In genomic region chr13:113965383-113965874, GRCh38 we compare ENCODE assay signal across 22 cellular contexts. TPM values are rescaled to one million over a fixed set of nuclear protein-coding genes. Genes with fewer than 3 reads are reported as not detected.
DNase-seq lines count a peak whose midpoint lies in the region; ATAC-seq, FAIRE-seq and TF ChIP-seq lines count a peak whose summit lies in the region.
"Had no signal": no experiment of that assay in that cellular context is flagged by ENCODE, and none has a peak within 500 bp of the region (broad histone marks: within the 10 kb centered on the region; RNA-seq: fewer than 3 reads in every experiment).

No MANE protein-coding gene starts in this region.

- H2AFZ ChIP-seq in HepG2 (ENCODE audit: low read length) (no peak overlapping the region), H1 (ENCODE audit: low read length) (no peak overlapping the region)

- H3K4me3 ChIP-seq in HepG2 (replicated peaks in 1 of 3; ENCODE audit: insufficient read depth in 1 of 3, low read depth in 2 of 3, low read length in 3 of 3), result no peak overlapping the region
- no peak overlapping the region for H3K4me3 ChIP-seq in right lobe of liver
- no peak overlapping the region for H3K4me3 ChIP-seq in Panc1 (ENCODE audit: low read depth in 2 of 2, low read length in 2 of 2)
- H3K4me3 ChIP-seq in H1 (ENCODE audit: extremely low read depth in 1 of 4, insufficient read depth in 2 of 4, low read depth in 3 of 4, low read length in 4 of 4), result no peak overlapping the region
- H3K4me3 ChIP-seq: A549; BLaER1 treated with 17β-estradiol and CSF1 and Interleukin-3, amounts not matched to agents 10 nM and 100 nM had no signal

- H3K4me1 ChIP-seq in HepG2 (ENCODE audit: insufficient read depth, low read length), result no peaks in the 10 kb centered on the region
- peaks cover 0 to 6% (median under 1%) of the 10 kb centered on the region in 4 donors for H3K4me1 ChIP-seq in right lobe of liver
- H3K4me1 ChIP-seq in Panc1 (ENCODE audit: control insufficient read depth, insufficient read depth, low read length), result no peaks in the 10 kb centered on the region
- H3K4me1 ChIP-seq in H1 (replicated peaks in 1 of 4; ENCODE audit: control insufficient read depth in 3 of 4, insufficient read depth in 4 of 4, low read length in 3 of 4), result no peaks in the 10 kb centered on the region
- H3K4me1 ChIP-seq: A549; BLaER1 treated with 17β-estradiol and CSF1 and Interleukin-3, amounts not matched to agents 10 nM and 100 nM; Caco-2 had no signal

- TF ChIP-seq POLR2A in HepG2 (IDR thresholded peaks at IDR 0.05; ENCODE audit: insufficient read depth in 1 of 2, low read depth in 2 of 2, low read length in 2 of 2) (no peak), right lobe of liver (IDR thresholded peaks at IDR 0.05) (no peak), H1 (IDR thresholded peaks at IDR 0.05; ENCODE audit: control extremely low read depth in 1 of 2, low read depth in 2 of 2, low read length in 2 of 2) (no peak)

- peaks cover 14% of the 10 kb centered on the region for H3K9me3 ChIP-seq in HepG2 (ENCODE audit: low read length)
- no peaks in the 10 kb centered on the region for H3K9me3 ChIP-seq in right lobe of liver
- H3K9me3 ChIP-seq in Panc1 (ENCODE audit: control insufficient read depth, insufficient read depth, low read depth, low read length), result no peaks in the 10 kb centered on the region
- peaks cover 30 to 42% of the 10 kb centered on the region in 2 experiments; a peak in 3 of 4 replicates for H3K9me3 ChIP-seq in H1 (ENCODE audit: insufficient read depth in 2 of 2, low read depth in 1 of 2, low read length in 1 of 2)
- H3K9me3 ChIP-seq: A549 had no signal

- peaks cover 4% of the 10 kb centered on the region for H3K4me1 Mint-ChIP-seq in activated T-helper 17 cell treated with anti-CD3 and anti-CD28 coated beads, Interleukin-2, amount 50 U/mL, for 72 hours
- H3K4me1 Mint-ChIP-seq: B cell had no signal

- H3K27me3 Mint-ChIP-seq in activated T-helper 17 cell treated with anti-CD3 and anti-CD28 coated beads, Interleukin-2, amount 50 U/mL, for 72 hours, result no peaks in the 10 kb centered on the region
- H3K27me3 Mint-ChIP-seq: B cell; CD4-positive, alpha-beta T cell had no signal

- H3K9ac ChIP-seq in HepG2 (ENCODE audit: insufficient read depth, low read depth, low read length) (no peak overlapping the region), H1 (replicated peaks in 1 of 4; ENCODE audit: extremely low read depth in 1 of 4, low read depth in 3 of 4, low read length in 3 of 4) (no peak overlapping the region)
- H3K9ac ChIP-seq: BLaER1 treated with 17β-estradiol and CSF1 and Interleukin-3, amounts not matched to agents 10 nM and 100 nM had no signal

- H3K4me2 ChIP-seq in HepG2 (ENCODE audit: low read depth, low read length), result no peak overlapping the region
- no peak overlapping the region for H3K4me2 ChIP-seq in H1 (ENCODE audit: insufficient read depth in 1 of 2, low read depth in 2 of 2, low read length in 2 of 2)
- H3K4me2 ChIP-seq: A549; BLaER1 treated with 17β-estradiol and CSF1 and Interleukin-3, amounts not matched to agents 10 nM and 100 nM had no signal

- no peaks in the 10 kb centered on the region for H3K79me2 ChIP-seq in HepG2 (ENCODE audit: insufficient read depth, low read length)
- H3K79me2 ChIP-seq in H1 (ENCODE audit: control insufficient read depth in 1 of 2, insufficient read depth in 2 of 2, low read length in 2 of 2), result no peaks in the 10 kb centered on the region

- no peak overlapping the region for H4K5ac ChIP-seq in H1 (ENCODE audit: insufficient read length, low read depth, low read length)

- H3K18ac ChIP-seq in H1 (ENCODE audit: extremely low read depth, low read length), result no peak overlapping the region

- TF ChIP-seq CTCF in HepG2 (CRISPR knock-in tag; IDR thresholded peaks at IDR 0.05) (no peak), right lobe of liver (IDR thresholded peaks at IDR 0.05) (no peak), Panc1 (IDR thresholded peaks at IDR 0.05) (no peak), H1 (IDR thresholded peaks at IDR 0.05; ENCODE audit: control extremely low read depth in 1 of 3, insufficient read depth in 1 of 3, low read depth in 1 of 3, low read length in 3 of 3) (no peak)

- 32% methylated on average over 2 of the region's 2 CpGs for WGBS in HepG2 (ENCODE audit: low lambda C conversion rate)
- WGBS in right lobe of liver (ENCODE audit: insufficient coverage, low coverage, low lambda C conversion rate, missing lambda C conversion rate), result 97% methylated on average over 2 of the region's 2 CpGs
- 89% methylated on average over 2 of the region's 2 CpGs; no CpG with 5 or more reads in 1 of the 2 experiments for WGBS in H1 (ENCODE audit: extremely low coverage in 1 of 2, insufficient coverage in 1 of 2, insufficient read length in 1 of 2, insufficient replicate concordance in 2 of 2, low coverage in 1 of 2, low lambda C conversion rate in 2 of 2, missing lambda C conversion rate in 1 of 2), 2 experiments

- no peak overlapping the region for H3K4me3 Mint-ChIP-seq in activated T-helper 17 cell treated with anti-CD3 and anti-CD28 coated beads, Interleukin-2, amount 50 U/mL, for 72 hours
- H3K4me3 Mint-ChIP-seq: B cell; CD4-positive, alpha-beta T cell; CD8-positive, alpha-beta T cell had no signal

- intact Hi-C loops in HepG2 (cut with micrococcal nuclease; ENCODE audit: unreplicated experiment) (no loop called here), right lobe of liver (cut with DNase I) (no loop called here), Panc1 (cut with micrococcal nuclease; ENCODE audit: unreplicated experiment) (no loop called here)

- FAIRE-seq in HepG2 (lab: Jason Lieb, UNC) (no peak), H1 (lab: Jason Lieb, UNC) (no peak)
- FAIRE-seq: A549, D721Med, G401.6, GM12891, GM19239 had no signal

- H2BK20ac ChIP-seq in H1 (ENCODE audit: low read length), result no peak overlapping the region

- BruUV-seq in HepG2 (replicated peaks; lab: Mats Ljungman, UMichigan) (no TSS peak), Panc1 (replicated peaks; lab: Mats Ljungman, UMichigan) (TSS peak; percentile 11)

- CTCF ChIA-PET in HepG2 (lab: Yijun Ruan, JAX; ENCODE audit: low intra/inter-chr PET ratio, low total read pairs) (no interaction called here), Panc1 (lab: Charles Lee) (no interaction called here), H1 (lab: Charles Lee; ENCODE audit: partially characterized antibody) (no interaction called here)

- DNase-seq in HepG2 (ENCODE audit: low spot score) (no peak), right lobe of liver (no peak), Panc1 (ENCODE audit: low read depth, low spot score) (no peak), H1 (ENCODE audit: low read depth in 1 of 2, low spot score in 2 of 2) (no peak)
- DNase-seq: AML-193; Caco-2; Calu3; CD4-positive, alpha-beta T cell; DMS79 treated with DMSO at 0.1 percent for 48 hours; GF-D8 had no signal

- no peak overlapping the region for H3K14ac ChIP-seq in H1 (ENCODE audit: insufficient read length)

- POLR2A ChIA-PET in HepG2 (lab: Yijun Ruan, JAX) (no interaction called here), Panc1 (lab: Charles Lee) (no interaction called here), H1 (lab: Charles Lee; ENCODE audit: partially characterized antibody) (interaction anchor here (0.5 kb wide), 1 partner anchor 212 kb away, joined by 3 read pairs; no protein-coding TSS in a partner anchor)

- no peak overlapping the region for H3K27ac Mint-ChIP-seq in activated T-helper 17 cell treated with anti-CD3 and anti-CD28 coated beads, Interleukin-2, amount 50 U/mL, for 72 hours
- H3K27ac Mint-ChIP-seq: B cell; CD4-positive, alpha-beta T cell; CD8-positive, alpha-beta T cell had no signal

- H3K36me3 Mint-ChIP-seq in activated T-helper 17 cell treated with anti-CD3 and anti-CD28 coated beads, Interleukin-2, amount 50 U/mL, for 72 hours (ENCODE audit: low read depth), result peaks cover 7% of the 10 kb centered on the region

- no peak for TF ChIP-seq EP300 in HepG2 (IDR thresholded peaks at IDR 0.05; ENCODE audit: low read depth in 2 of 2, low read length in 2 of 2)
- TF ChIP-seq EP300 in HepG2 (CRISPR knock-in tag; IDR thresholded peaks at IDR 0.05; ENCODE audit: borderline replicate concordance), result no peak
- TF ChIP-seq EP300 in H1 (IDR thresholded peaks at IDR 0.05; ENCODE audit: borderline replicate concordance in 1 of 2, low read depth in 2 of 2, low read length in 2 of 2), result no peak

- H2BK5ac ChIP-seq in H1 (ENCODE audit: low read depth, low read length), result no peak overlapping the region

- H3K23me2 ChIP-seq in H1 (ENCODE audit: low read depth, low read length), result peaks cover 13% of the 10 kb centered on the region; the same call in 1 of the 2 replicates

- H2AK5ac ChIP-seq in H1 (ENCODE audit: low read depth, low read length), result no peak overlapping the region

- TF ChIP-seq RAD21 in HepG2 (CRISPR knock-in tag; IDR thresholded peaks at IDR 0.05), result no peak
- TF ChIP-seq RAD21 in H1 (IDR thresholded peaks at IDR 0.05 in 1 of 2, conservative IDR thresholded peaks at IDR 0.05 in 1 of 2; ENCODE audit: low read depth in 2 of 2, low read length in 2 of 2), result no peak

- peak overlapping the region; percentile 93 for H3K56ac ChIP-seq in H1 (replicated peaks; ENCODE audit: insufficient read length, low read depth, low read length)

- in situ Hi-C loops in HepG2 (cut with HindIII; ENCODE audit: extremely low pct_ligation_motif_present, low pct_unique_long_range_greater_than_20kb), result no loop called here
- in situ Hi-C loops in Panc1 (cut with HindIII; ENCODE audit: low pct_unique_long_range_greater_than_20kb, low sequenced_read_pairs), result no loop called here

- no peak overlapping the region for H3K27ac ChIP-seq in HepG2 (ENCODE audit: extremely low read length, insufficient read depth, low read length)
- H3K27ac ChIP-seq in right lobe of liver, result no peak overlapping the region
- no peak overlapping the region for H3K27ac ChIP-seq in Panc1 (ENCODE audit: low read length)
- H3K27ac ChIP-seq in H1 (ENCODE audit: low read depth, low read length), result no peak overlapping the region
- H3K27ac ChIP-seq: 22Rv1; A549; BLaER1 treated with 17β-estradiol and CSF1 and Interleukin-3, amounts not matched to agents 10 nM and 100 nM; C4-2B had no signal

- no peak overlapping the region for H4K8ac ChIP-seq in H1 (ENCODE audit: extremely low read depth, insufficient read depth, low read length)

- no peaks in the 10 kb centered on the region for H3K36me3 ChIP-seq in HepG2 (replicated peaks in 1 of 2; ENCODE audit: control insufficient read depth in 1 of 2, insufficient read depth in 2 of 2, low read length in 2 of 2)
- H3K36me3 ChIP-seq in right lobe of liver, result no peaks in the 10 kb centered on the region
- no peaks in the 10 kb centered on the region for H3K36me3 ChIP-seq in Panc1 (ENCODE audit: control insufficient read depth, insufficient read depth, low read length)
- no peaks in the 10 kb centered on the region for H3K36me3 ChIP-seq in H1 (ENCODE audit: control insufficient read depth in 2 of 4, insufficient read depth in 4 of 4, low read length in 3 of 4)

- H4K91ac ChIP-seq in H1 (replicated peaks; ENCODE audit: insufficient read length, low read length), result no peak overlapping the region

- H4K20me1 ChIP-seq in HepG2 (ENCODE audit: insufficient read depth, low read length), result no peaks in the 10 kb centered on the region
- peaks cover 0 to 8% of the 10 kb centered on the region in 2 experiments for H4K20me1 ChIP-seq in H1 (replicated peaks in 1 of 2; ENCODE audit: control insufficient read depth in 1 of 2, insufficient read depth in 2 of 2, low read length in 2 of 2)
- H4K20me1 ChIP-seq: BLaER1 treated with 17β-estradiol and CSF1 and Interleukin-3, amounts not matched to agents 10 nM and 100 nM had no signal

- H3K4ac ChIP-seq in H1 (replicated peaks; ENCODE audit: insufficient read length, low read depth, low read length), result no peak overlapping the region

- no peak overlapping the region for H3K23ac ChIP-seq in H1 (ENCODE audit: insufficient read length)

- H3K27me3 ChIP-seq in HepG2 (ENCODE audit: control insufficient read depth in 1 of 2, insufficient read depth in 2 of 2, low read length in 2 of 2) (peaks cover 5 to 14% of the 10 kb centered on the region in 2 experiments; a peak in 4 of 5 replicates), right lobe of liver (no peaks in the 10 kb centered on the region), Panc1 (ENCODE audit: control insufficient read depth, insufficient read depth, low read length) (no peaks in the 10 kb centered on the region), H1 (replicated peaks in 1 of 4; ENCODE audit: control insufficient read depth in 3 of 4, extremely low read depth in 1 of 4, insufficient read depth in 3 of 4, low read length in 3 of 4) (no peaks in the 10 kb centered on the region)
- H3K27me3 ChIP-seq: BLaER1 treated with 17β-estradiol and CSF1 and Interleukin-3, amounts not matched to agents 10 nM and 100 nM had no signal

- no peaks in the 10 kb centered on the region for H3K79me1 ChIP-seq in H1 (ENCODE audit: low read depth, low read length)

- H2BK12ac ChIP-seq in H1 (ENCODE audit: low read depth, low read length), result no peak overlapping the region

- no peak for ATAC-seq in HepG2
- ATAC-seq in right lobe of liver, result no peak
- no peak for ATAC-seq in Panc1
- ATAC-seq in activated T-helper 17 cell treated with anti-CD3 and anti-CD28 coated beads, Interleukin-2, amount 50 U/mL, for 72 hours (replicated peaks), result no peak
- no peak for ATAC-seq in GM19452 (IDR thresholded peaks at IDR 0.05; ENCODE audit: unreplicated experiment)
- ATAC-seq: A549; CD8-positive, alpha-beta T cell had no signal

- peaks cover 2% of the 10 kb centered on the region for H3K9me3 Mint-ChIP-seq in activated T-helper 17 cell treated with anti-CD3 and anti-CD28 coated beads, Interleukin-2, amount 50 U/mL, for 72 hours
- H3K9me3 Mint-ChIP-seq: CD4-positive, alpha-beta T cell; CD8-positive, alpha-beta T cell had no signal

- no peak overlapping the region for H2BK15ac ChIP-seq in H1 (ENCODE audit: low read length)

- H2BK120ac ChIP-seq in H1 (replicated peaks; ENCODE audit: low read depth, low read length), result no peak overlapping the region

RNA-seq across cellular contexts. Expression of gene C13orf46, which starts 8.4 kb away (rescaled TPM):
- total RNA-seq in HepG2 (2016; rRNA removed; fragmentation: Illumina TruSeq; extraction: Trizol), result not detected in 2 replicates
- total RNA-seq in HepG2 (2016; cell fraction: cytosol; rRNA removed; fragmentation: Illumina TruSeq; extraction: Trizol; ENCODE audit: low read depth), result not detected in 2 replicates
- not detected in 2 replicates for total RNA-seq in HepG2 (2016; cell fraction: insoluble cytoplasmic fraction; rRNA removed; fragmentation: Illumina TruSeq; extraction: Trizol)
- total RNA-seq in HepG2 (2016; cell fraction: membrane; rRNA removed; fragmentation: Illumina TruSeq; extraction: Trizol), result not detected in 2 replicates
- total RNA-seq in HepG2 (2016; cell fraction: nucleus; rRNA removed; fragmentation: Illumina TruSeq; extraction: Trizol), result not detected in 2 replicates
- 0.01 TPM in 1 of 2 replicates, not detected in the other for polyA plus RNA-seq in HepG2 (2011; rRNA removed)
- polyA plus RNA-seq in HepG2 (2011; cell fraction: cytosol; rRNA removed), result not detected in 2 replicates
- 0.03 TPM in 1 of 2 replicates, not detected in the other for polyA plus RNA-seq in HepG2 (2011; cell fraction: nucleus; rRNA removed)
- polyA plus RNA-seq in HepG2 (2012), result not detected in 2 replicates
- polyA plus RNA-seq in HepG2 (2016; cell fraction: cytosol; fragmentation: Illumina TruSeq; extraction: Trizol; ENCODE audit: low read depth), result not detected in 2 replicates
- polyA plus RNA-seq in HepG2 (2016; cell fraction: insoluble cytoplasmic fraction; fragmentation: Illumina TruSeq; extraction: Trizol; ENCODE audit: low read depth), result not detected in 2 replicates
- not detected in 2 replicates for polyA plus RNA-seq in HepG2 (2016; cell fraction: membrane; fragmentation: Illumina TruSeq; extraction: Trizol; ENCODE audit: low read depth)
- not detected in 2 replicates for polyA plus RNA-seq in HepG2 (2016; cell fraction: nucleus; fragmentation: Illumina TruSeq; extraction: Trizol; ENCODE audit: insufficient read depth, low read depth)
- polyA minus RNA-seq in HepG2 (2011; rRNA and poly(A)+ RNA removed; ENCODE audit: low replicate concordance), result 1.9 TPM in 1 of 2 replicates, not detected in the other
- not detected in 2 replicates for polyA minus RNA-seq in HepG2 (2011; cell fraction: cytosol; rRNA and poly(A)+ RNA removed)
- 0.13 TPM in 1 of 2 replicates, not detected in the other for polyA minus RNA-seq in HepG2 (2011; cell fraction: nucleus; rRNA and poly(A)+ RNA removed)
- 1 to 10 TPM in 2 of 6 experiments, under 1 TPM in 4; 0.04 to 1.1 (median 0.60) TPM for total RNA-seq in right lobe of liver
- total RNA-seq in Panc1 (2021; ENCODE audit: unreplicated experiment), result 2.6 TPM
- 1.5 TPM for polyA plus RNA-seq in Panc1 (2012; ENCODE audit: insufficient read length)
- total RNA-seq in H1 (2021; fragmentation: NEBNext Ultra II Directional; extraction: Animal tissue kit (Norgen Biotek cat#: 25700)), result 0.21 and 0.28 TPM in 2 replicates
- 0.23 and 0.60 TPM in 2 replicates for polyA plus RNA-seq in H1 (2011; rRNA removed)
- 0.21 TPM for polyA plus RNA-seq in H1 (2011; cell fraction: cytosol; rRNA removed)
- polyA plus RNA-seq in H1 (2011; cell fraction: nucleus; rRNA removed), result 1.2 TPM
- polyA plus RNA-seq in H1 (2012, experiment 1 of 2), result 0.09 to 0.21 TPM (median 0.11 TPM) in 3 of 4 replicates, not detected in the other
- polyA plus RNA-seq in H1 (2012, experiment 2 of 2), result 0.04 TPM
- polyA plus RNA-seq in H1 (2013, experiment 1 of 2), result 0.06 TPM
- polyA plus RNA-seq in H1 (2013, experiment 2 of 2), result 0.04 TPM
- 0.46 and 0.69 TPM in 2 replicates for polyA minus RNA-seq in H1 (2011; rRNA and poly(A)+ RNA removed)
- polyA minus RNA-seq in H1 (2011; cell fraction: cytosol; rRNA and poly(A)+ RNA removed), result 0.29 TPM
- 0.80 TPM for polyA minus RNA-seq in H1 (2011; cell fraction: nucleus; rRNA and poly(A)+ RNA removed)
- 1 to 10 TPM; 1.3 to 3.9 TPM for total RNA-seq in activated T-helper 17 cell treated with anti-CD3 and anti-CD28 coated beads, Interleukin-2, amount 50 U/mL, for 72 hours
- total RNA-seq: Caco-2 had no signal
